ENCODE assay signal across 2 cellular contexts in genomic region chr14:49670475-49670874, GRCh38.
TF ChIP-seq lines count a peak whose summit lies in the region.

No MANE protein-coding gene starts in this region.

TF ChIP-seq in GM12891, 5 proteins besides CTCF, POLR2A, EP300 and RAD21:
- TF ChIP-seq POLR2AphosphoS5 (IDR thresholded peaks at IDR 0.05; ENCODE audit: low read depth, low read length) (no peak), POU2F2 (IDR thresholded peaks at IDR 0.05; ENCODE audit: low read depth, low read length) (no peak), TAF1 (IDR thresholded peaks at IDR 0.05; ENCODE audit: low read depth, low read length) (no peak), SPI1 (IDR thresholded peaks at IDR 0.05; ENCODE audit: low read depth, low read length) (peak; percentile 47; the same call in 1 of the 2 replicates)
TF ChIP-seq in GM12891: peak in this region for 1.

TF ChIP-seq in K562, 482 proteins besides CTCF, POLR2A, EP300 and RAD21:
- no peak for TF ChIP-seq ZNF217 (CRISPR knock-in tag; IDR thresholded peaks at IDR 0.05)
- no peak for TF ChIP-seq RBM34 (IDR thresholded peaks at IDR 0.05; ENCODE audit: borderline replicate concordance, insufficient read depth, low read length)
- peak; percentile 70 for TF ChIP-seq SPI1 (IDR thresholded peaks at IDR 0.05; ENCODE audit: borderline replicate concordance, low read depth, low read length)
- TF ChIP-seq SOX6 (IDR thresholded peaks at IDR 0.05): no peak
- TF ChIP-seq CREB3L1 (IDR thresholded peaks at IDR 0.05; ENCODE audit: borderline replicate concordance, low read depth): no peak
